24 cellular contexts compared by ENCODE assay signal in genomic region chr2:233131991-233132390, GRCh38.
DNase-seq lines count a peak whose midpoint lies in the region; ATAC-seq and TF ChIP-seq lines count a peak whose summit lies in the region.
"Had no signal": no experiment of that assay in that cellular context is flagged by ENCODE, and none has a peak within 500 bp of the region (broad histone marks: within the 10 kb centered on the region; RNA-seq: fewer than 3 reads in every experiment).

No MANE protein-coding gene starts in this region.

- CTCF ChIA-PET in activated CD4-positive, alpha-beta T cell treated with anti-CD3 and anti-CD28 coated beads, Interleukin-2, amount 10 ng/mL, durations not matched to agents 7 days and 5 days (lab: Charles Lee) = interaction anchor here (0.6 to 1.4 kb wide), 3 partner anchors 9 to 1800 kb away, joined by 3 read pairs; partner anchors contain the start of gene ATG16L1
- CTCF ChIA-PET in activated CD4-positive, alpha-beta T cell treated with anti-CD3 and anti-CD28 coated beads for 36 hours (lab: Charles Lee) = interaction anchor here (0.5 to 1.3 kb wide), 5 partner anchors 9 to 171 kb away, joined by 3 to 4 read pairs (median 4); no protein-coding TSS in a partner anchor
- CTCF ChIA-PET in PC-9 (lab: Charles Lee) = no interaction called here

- H3K36me3 Mint-ChIP-seq in activated CD4-positive, alpha-beta T cell treated with anti-CD3 and anti-CD28 coated beads, Interleukin-2, amount 10 ng/mL, durations not matched to agents 7 days and 5 days (ENCODE audit: low read depth) = peaks cover 78% of the 10 kb centered on the region
- H3K36me3 Mint-ChIP-seq in activated CD4-positive, alpha-beta T cell treated with anti-CD3 and anti-CD28 coated beads for 36 hours (ENCODE audit: low read depth) = peaks cover 64% of the 10 kb centered on the region

- peaks cover 5% of the 10 kb centered on the region; the same call in 1 of the 2 replicates for H3K9me3 ChIP-seq in PC-9 (ENCODE audit: insufficient read depth, low read depth)
- H3K9me3 ChIP-seq: prostate gland, sigmoid colon had no signal

- POLR2A ChIA-PET in activated CD4-positive, alpha-beta T cell treated with anti-CD3 and anti-CD28 coated beads, Interleukin-2, amount 10 ng/mL, durations not matched to agents 7 days and 5 days (lab: Charles Lee) = no interaction called here
- POLR2A ChIA-PET in activated CD4-positive, alpha-beta T cell treated with anti-CD3 and anti-CD28 coated beads for 36 hours (lab: Charles Lee) = no interaction called here
- POLR2A ChIA-PET in PC-9 (lab: Charles Lee; ENCODE audit: unreplicated experiment) = interaction anchor here (0.6 kb wide), 1 partner anchor 152 kb away, joined by 28 read pairs; no protein-coding TSS in a partner anchor

- ATAC-seq in activated CD4-positive, alpha-beta T cell treated with anti-CD3 and anti-CD28 coated beads for 36 hours = no peak
- no peak for ATAC-seq in GM19324 (IDR thresholded peaks at IDR 0.05; ENCODE audit: low FRiP score, unreplicated experiment)
- ATAC-seq: activated T-helper 17 cell treated with anti-CD3 and anti-CD28 coated beads, Interleukin-2, amount 50 U/mL, for 72 hours; GM23338; left ventricle myocardium superior had no signal

- intact Hi-C loops in activated CD4-positive, alpha-beta T cell treated with anti-CD3 and anti-CD28 coated beads for 36 hours (cut with DNase I, micrococcal nuclease) = no loop called here
- intact Hi-C loops in PC-9 (cut with micrococcal nuclease; ENCODE audit: unreplicated experiment) = no loop called here

- H3K4me3 ChIP-seq in PC-9 = no peak overlapping the region
- no peak overlapping the region for H3K4me3 ChIP-seq in fibroblast of the aortic adventitia (ENCODE audit: low read depth, low read length)
- H3K4me3 ChIP-seq: GM23338, prostate gland, sigmoid colon had no signal

- TF ChIP-seq CTCF in PC-9 (conservative IDR thresholded peaks at IDR 0.05) (no peak), fibroblast of the aortic adventitia (IDR thresholded peaks at IDR 0.05; ENCODE audit: insufficient read depth, low read length) (no peak)

- H3K27me3 ChIP-seq in PC-9 (ENCODE audit: insufficient read depth, low read depth) = no peaks in the 10 kb centered on the region

- peak overlapping the region; percentile 43 for H3K27ac Mint-ChIP-seq in activated CD4-positive, alpha-beta T cell treated with anti-CD3 and anti-CD28 coated beads, Interleukin-2, amount 10 ng/mL, durations not matched to agents 7 days and 5 days
- H3K27ac Mint-ChIP-seq in activated CD4-positive, alpha-beta T cell treated with anti-CD3 and anti-CD28 coated beads for 36 hours = no peak overlapping the region
- H3K27ac Mint-ChIP-seq: activated T-helper 17 cell treated with anti-CD3 and anti-CD28 coated beads, Interleukin-2, amount 50 U/mL, for 72 hours; GM23338; HFFc6 had no signal

- no peaks in the 10 kb centered on the region for H3K79me2 ChIP-seq in PC-9 (ENCODE audit: low read depth)

- H3F3A ChIP-seq in PC-9 (ENCODE audit: insufficient read depth, low read depth) = peaks cover 13% of the 10 kb centered on the region; the same call in 1 of the 2 replicates

- H3K4me1 Mint-ChIP-seq in activated CD4-positive, alpha-beta T cell treated with anti-CD3 and anti-CD28 coated beads, Interleukin-2, amount 10 ng/mL, durations not matched to agents 7 days and 5 days = peaks cover 22% of the 10 kb centered on the region
- peaks cover 13% of the 10 kb centered on the region for H3K4me1 Mint-ChIP-seq in activated CD4-positive, alpha-beta T cell treated with anti-CD3 and anti-CD28 coated beads for 36 hours

- no peak overlapping the region for H3K27ac ChIP-seq in PC-9
- H3K27ac ChIP-seq: prostate gland, sigmoid colon, WERI-Rb-1 had no signal

- H3K4me3 Mint-ChIP-seq in activated CD4-positive, alpha-beta T cell treated with anti-CD3 and anti-CD28 coated beads, Interleukin-2, amount 10 ng/mL, durations not matched to agents 7 days and 5 days = no peak overlapping the region
- no peak overlapping the region for H3K4me3 Mint-ChIP-seq in activated CD4-positive, alpha-beta T cell treated with anti-CD3 and anti-CD28 coated beads for 36 hours
- H3K4me3 Mint-ChIP-seq: activated T-helper 17 cell treated with anti-CD3 and anti-CD28 coated beads, Interleukin-2, amount 50 U/mL, for 72 hours; CD4-positive, CD25-positive, alpha-beta regulatory T cell; GM23338; HFFc6 had no signal

- BruUV-seq in PC-9 (replicated peaks; lab: Mats Ljungman, UMichigan) = no TSS peak

- no peaks in the 10 kb centered on the region for H4K20me1 ChIP-seq in PC-9 (ENCODE audit: insufficient read depth)

- H2AFZ ChIP-seq in PC-9 = 0 out of 2 replicates have a peak overlapping the region, but pooled peaks have one; percentile 2
- H2AFZ ChIP-seq: GM23338 had no signal

- H3K9me2 ChIP-seq in PC-9 (ENCODE audit: insufficient read depth) = no peaks in the 10 kb centered on the region

- DNase-seq in activated CD4-positive, alpha-beta T cell treated with anti-CD3 and anti-CD28 coated beads, Interleukin-2, amount 10 ng/mL, durations not matched to agents 7 days and 5 days = no peak
- DNase-seq in activated CD4-positive, alpha-beta T cell treated with anti-CD3 and anti-CD28 coated beads for 36 hours = no peak
- DNase-seq in PC-9 (peak in 1 of 2 experiments; percentile 61), fibroblast of the aortic adventitia (ENCODE audit: low read depth) (peak; percentile 5), retina (peak; percentile 42), NCI-H1417 treated with DMSO at 0.1 percent for 48 hours (lab: John Stamatoyannopoulos, UW) (no peak), HUDEP-2 (lab: John Stamatoyannopoulos, UW; ENCODE audit: unreplicated experiment in 76 of 76) (no peak)
- DNase-seq: activated naive CD4-positive, alpha-beta T cell treated with anti-CD3 and anti-CD28 coated beads, Interleukin-2, amount 50 U/mL, for 16 hours; anterior cingulate cortex; CD4-positive, CD25-positive, alpha-beta regulatory T cell; HFFc6; left ventricle myocardium superior; NCI-H1694 treated with DMSO at 0.1 percent for 48 hours; NCI-H2171 treated with DMSO at 0.1 percent for 48 hours; NCI-H510A treated with DMSO at 0.1 percent for 48 hours; RPMI8226; sigmoid colon; stimulated activated CD4-positive, alpha-beta T cell treated with anti-CD3 and anti-CD28 coated beads, Interleukin-12 subunit alpha, Interleukin-12 subunit beta, amount 100 ng/mL, for 4 hours; stimulated activated CD4-positive, alpha-beta T cell treated with anti-CD3 and anti-CD28 coated beads, Interleukin-4, amount 100 ng/mL, for 1 hour; WERI-Rb-1 had no signal

- H3K9me3 Mint-ChIP-seq in activated CD4-positive, alpha-beta T cell treated with anti-CD3 and anti-CD28 coated beads, Interleukin-2, amount 10 ng/mL, durations not matched to agents 7 days and 5 days = peaks cover 14% of the 10 kb centered on the region
- H3K9me3 Mint-ChIP-seq in activated CD4-positive, alpha-beta T cell treated with anti-CD3 and anti-CD28 coated beads for 36 hours (ENCODE audit: low read depth) = peaks cover 3% of the 10 kb centered on the region
- H3K9me3 Mint-ChIP-seq: HFFc6 had no signal

- peaks cover 29% of the 10 kb centered on the region for H3K4me1 ChIP-seq in PC-9 (replicated peaks; ENCODE audit: insufficient read depth)
- H3K4me1 ChIP-seq: prostate gland, sigmoid colon had no signal

- H3K27me3 Mint-ChIP-seq in activated CD4-positive, alpha-beta T cell treated with anti-CD3 and anti-CD28 coated beads, Interleukin-2, amount 10 ng/mL, durations not matched to agents 7 days and 5 days = no peaks in the 10 kb centered on the region
- no peaks in the 10 kb centered on the region for H3K27me3 Mint-ChIP-seq in activated CD4-positive, alpha-beta T cell treated with anti-CD3 and anti-CD28 coated beads for 36 hours
- H3K27me3 Mint-ChIP-seq: activated T-helper 17 cell treated with anti-CD3 and anti-CD28 coated beads, Interleukin-2, amount 50 U/mL, for 72 hours; CD4-positive, CD25-positive, alpha-beta regulatory T cell had no signal

- H3K4me2 ChIP-seq in PC-9 = no peak overlapping the region
- H3K4me2 ChIP-seq: GM23338 had no signal

- no peaks in the 10 kb centered on the region for H3K36me3 ChIP-seq in PC-9 (ENCODE audit: low read depth)
- H3K36me3 ChIP-seq: prostate gland, sigmoid colon, WERI-Rb-1 had no signal

Comparison
In these comparisons a context has a peak if more than half of its experiments do, and no peak if none do; other contexts are left out.
1. DNase-seq: peak in fibroblast of the aortic adventitia (single experiment) and retina (single experiment); none in activated CD4-positive, alpha-beta T cell treated with anti-CD3 and anti-CD28 coated beads, Interleukin-2, amount 10 ng/mL, durations not matched to agents 7 days and 5 days (single experiment), activated CD4-positive, alpha-beta T cell treated with anti-CD3 and anti-CD28 coated beads for 36 hours (single experiment), NCI-H1417 treated with DMSO at 0.1 percent for 48 hours (single experiment) and HUDEP-2 (0 of 76).